ENCODE assay signal across 1 cellular context in the genomic region with DNA sequence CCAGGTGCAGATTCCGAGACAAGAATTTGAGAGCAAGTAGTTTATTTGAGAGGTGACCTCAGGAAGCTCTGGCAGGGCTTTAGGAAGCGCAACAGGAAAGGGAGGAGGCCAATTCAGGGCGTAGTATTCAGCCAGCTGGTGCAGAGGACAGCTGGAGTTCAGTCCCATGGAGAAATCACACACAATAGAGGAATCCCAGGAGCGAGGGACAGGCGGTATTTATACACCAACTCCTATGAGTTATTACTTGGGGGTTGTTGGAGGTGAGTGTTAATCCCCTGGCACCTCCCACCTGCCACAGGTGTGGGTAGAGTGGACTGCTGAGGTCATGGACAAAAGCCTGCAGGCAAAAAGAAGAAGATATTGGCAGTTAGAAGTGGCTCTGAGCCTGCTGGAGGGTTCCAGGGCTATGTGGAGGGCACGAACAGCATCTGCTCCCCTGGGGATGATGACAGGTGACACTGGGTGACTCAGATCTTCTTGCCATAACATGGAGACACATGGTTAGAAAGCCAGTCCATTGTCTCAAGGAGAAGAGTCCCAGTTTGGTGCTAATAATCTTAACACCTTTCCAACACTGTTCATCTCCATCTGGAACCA.
TF ChIP-seq lines count a peak whose summit lies in the region.

No MANE protein-coding gene starts in this region.

TF ChIP-seq in GM12878, 131 proteins besides CTCF, POLR2A, EP300 and RAD21 (continued from another document):
- TF ChIP-seq, protein P1, sequence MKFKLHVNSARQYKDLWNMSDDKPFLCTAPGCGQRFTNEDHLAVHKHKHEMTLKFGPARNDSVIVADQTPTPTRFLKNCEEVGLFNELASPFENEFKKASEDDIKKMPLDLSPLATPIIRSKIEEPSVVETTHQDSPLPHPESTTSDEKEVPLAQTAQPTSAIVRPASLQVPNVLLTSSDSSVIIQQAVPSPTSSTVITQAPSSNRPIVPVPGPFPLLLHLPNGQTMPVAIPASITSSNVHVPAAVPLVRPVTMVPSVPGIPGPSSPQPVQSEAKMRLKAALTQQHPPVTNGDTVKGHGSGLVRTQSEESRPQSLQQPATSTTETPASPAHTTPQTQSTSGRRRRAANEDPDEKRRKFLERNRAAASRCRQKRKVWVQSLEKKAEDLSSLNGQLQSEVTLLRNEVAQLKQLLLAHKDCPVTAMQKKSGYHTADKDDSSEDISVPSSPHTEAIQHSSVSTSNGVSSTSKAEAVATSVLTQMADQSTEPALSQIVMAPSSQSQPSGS (IDR thresholded peaks at IDR 0.05; ENCODE audit: low read length), result no peak
- TF ChIP-seq, protein P2, sequence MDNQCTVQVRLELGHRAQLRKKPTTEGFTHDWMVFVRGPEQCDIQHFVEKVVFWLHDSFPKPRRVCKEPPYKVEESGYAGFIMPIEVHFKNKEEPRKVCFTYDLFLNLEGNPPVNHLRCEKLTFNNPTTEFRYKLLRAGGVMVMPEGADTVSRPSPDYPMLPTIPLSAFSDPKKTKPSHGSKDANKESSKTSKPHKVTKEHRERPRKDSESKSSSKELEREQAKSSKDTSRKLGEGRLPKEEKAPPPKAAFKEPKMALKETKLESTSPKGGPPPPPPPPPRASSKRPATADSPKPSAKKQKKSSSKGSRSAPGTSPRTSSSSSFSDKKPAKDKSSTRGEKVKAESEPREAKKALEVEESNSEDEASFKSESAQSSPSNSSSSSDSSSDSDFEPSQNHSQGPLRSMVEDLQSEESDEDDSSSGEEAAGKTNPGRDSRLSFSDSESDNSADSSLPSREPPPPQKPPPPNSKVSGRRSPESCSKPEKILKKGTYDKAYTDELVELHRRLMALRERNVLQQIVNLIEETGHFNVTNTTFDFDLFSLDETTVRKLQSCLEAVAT (IDR thresholded peaks at IDR 0.05), result no peak
- TF ChIP-seq, protein P3, sequence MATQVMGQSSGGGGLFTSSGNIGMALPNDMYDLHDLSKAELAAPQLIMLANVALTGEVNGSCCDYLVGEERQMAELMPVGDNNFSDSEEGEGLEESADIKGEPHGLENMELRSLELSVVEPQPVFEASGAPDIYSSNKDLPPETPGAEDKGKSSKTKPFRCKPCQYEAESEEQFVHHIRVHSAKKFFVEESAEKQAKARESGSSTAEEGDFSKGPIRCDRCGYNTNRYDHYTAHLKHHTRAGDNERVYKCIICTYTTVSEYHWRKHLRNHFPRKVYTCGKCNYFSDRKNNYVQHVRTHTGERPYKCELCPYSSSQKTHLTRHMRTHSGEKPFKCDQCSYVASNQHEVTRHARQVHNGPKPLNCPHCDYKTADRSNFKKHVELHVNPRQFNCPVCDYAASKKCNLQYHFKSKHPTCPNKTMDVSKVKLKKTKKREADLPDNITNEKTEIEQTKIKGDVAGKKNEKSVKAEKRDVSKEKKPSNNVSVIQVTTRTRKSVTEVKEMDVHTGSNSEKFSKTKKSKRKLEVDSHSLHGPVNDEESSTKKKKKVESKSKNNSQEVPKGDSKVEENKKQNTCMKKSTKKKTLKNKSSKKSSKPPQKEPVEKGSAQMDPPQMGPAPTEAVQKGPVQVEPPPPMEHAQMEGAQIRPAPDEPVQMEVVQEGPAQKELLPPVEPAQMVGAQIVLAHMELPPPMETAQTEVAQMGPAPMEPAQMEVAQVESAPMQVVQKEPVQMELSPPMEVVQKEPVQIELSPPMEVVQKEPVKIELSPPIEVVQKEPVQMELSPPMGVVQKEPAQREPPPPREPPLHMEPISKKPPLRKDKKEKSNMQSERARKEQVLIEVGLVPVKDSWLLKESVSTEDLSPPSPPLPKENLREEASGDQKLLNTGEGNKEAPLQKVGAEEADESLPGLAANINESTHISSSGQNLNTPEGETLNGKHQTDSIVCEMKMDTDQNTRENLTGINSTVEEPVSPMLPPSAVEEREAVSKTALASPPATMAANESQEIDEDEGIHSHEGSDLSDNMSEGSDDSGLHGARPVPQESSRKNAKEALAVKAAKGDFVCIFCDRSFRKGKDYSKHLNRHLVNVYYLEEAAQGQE (IDR thresholded peaks at IDR 0.05; ENCODE audit: low read depth, low read length), result no peak
- TF ChIP-seq IRF5 (IDR thresholded peaks at IDR 0.05; ENCODE audit: borderline replicate concordance) (no peak), SUZ12 (IDR thresholded peaks at IDR 0.05; ENCODE audit: unreplicated experiment) (no peak), TBL1XR1 (IDR thresholded peaks at IDR 0.05; ENCODE audit: low read depth, low read length) (no peak), KDM1A (IDR thresholded peaks at IDR 0.05; ENCODE audit: borderline replicate concordance) (no peak), CBX5 (IDR thresholded peaks at IDR 0.05; ENCODE audit: low read depth) (no peak), ESRRA (IDR thresholded peaks at IDR 0.05; ENCODE audit: low read length) (no peak), CBFB (IDR thresholded peaks at IDR 0.05; ENCODE audit: low read depth) (no peak), JUNB (IDR thresholded peaks at IDR 0.05) (no peak), SUPT20H (IDR thresholded peaks at IDR 0.05; ENCODE audit: borderline replicate concordance, control insufficient read depth, low read depth, low read length) (no peak), EGR1 (IDR thresholded peaks at IDR 0.05; ENCODE audit: borderline replicate concordance in 1 of 2, low read depth in 2 of 2, low read length in 2 of 2) (no peak), ZBTB4 (CRISPR knock-in tag; IDR thresholded peaks at IDR 0.05) (no peak), ZNF274 (IDR thresholded peaks at IDR 0.05; ENCODE audit: insufficient read depth, insufficient read length) (no peak)
- TF ChIP-seq, protein P4, sequence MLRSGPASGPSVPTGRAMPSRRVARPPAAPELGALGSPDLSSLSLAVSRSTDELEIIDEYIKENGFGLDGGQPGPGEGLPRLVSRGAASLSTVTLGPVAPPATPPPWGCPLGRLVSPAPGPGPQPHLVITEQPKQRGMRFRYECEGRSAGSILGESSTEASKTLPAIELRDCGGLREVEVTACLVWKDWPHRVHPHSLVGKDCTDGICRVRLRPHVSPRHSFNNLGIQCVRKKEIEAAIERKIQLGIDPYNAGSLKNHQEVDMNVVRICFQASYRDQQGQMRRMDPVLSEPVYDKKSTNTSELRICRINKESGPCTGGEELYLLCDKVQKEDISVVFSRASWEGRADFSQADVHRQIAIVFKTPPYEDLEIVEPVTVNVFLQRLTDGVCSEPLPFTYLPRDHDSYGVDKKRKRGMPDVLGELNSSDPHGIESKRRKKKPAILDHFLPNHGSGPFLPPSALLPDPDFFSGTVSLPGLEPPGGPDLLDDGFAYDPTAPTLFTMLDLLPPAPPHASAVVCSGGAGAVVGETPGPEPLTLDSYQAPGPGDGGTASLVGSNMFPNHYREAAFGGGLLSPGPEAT (IDR thresholded peaks at IDR 0.05; ENCODE audit: low read depth), result no peak
